ENCODE assay signal across 20 cellular contexts in the genomic region with DNA sequence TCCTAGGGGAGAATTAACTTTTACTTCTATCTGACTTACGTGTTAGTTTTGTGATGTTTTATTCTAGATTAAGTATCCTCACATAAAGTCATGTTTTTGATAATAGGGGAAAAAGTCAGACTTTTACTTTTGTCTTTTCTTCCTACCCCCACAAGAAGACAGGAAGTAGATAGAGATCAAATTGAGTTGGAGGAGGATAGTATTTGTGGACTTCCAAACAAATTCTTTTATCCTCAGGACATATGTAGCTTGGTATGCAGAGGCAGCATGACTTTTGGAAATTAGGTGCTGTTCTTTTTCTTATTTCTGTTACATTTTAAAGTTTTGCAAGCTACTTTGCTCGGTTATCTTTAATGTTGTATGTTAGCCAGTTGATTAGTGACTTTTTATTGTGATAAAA.
DNase-seq lines count a peak whose midpoint lies in the region; ATAC-seq, FAIRE-seq and TF ChIP-seq lines count a peak whose summit lies in the region.
"Had no signal": no experiment of that assay in that cellular context is flagged by ENCODE, and none has a peak within 500 bp of the region (broad histone marks: within the 10 kb centered on the region; RNA-seq: fewer than 3 reads in every experiment).

No MANE protein-coding gene starts in this region.

- FAIRE-seq in GM12892 (lab: Jason Lieb, UNC): peak; percentile 14

- H3K36me3 ChIP-seq in SK-N-MC (ENCODE audit: insufficient read depth, low read length): no peaks in the 10 kb centered on the region
- no peaks in the 10 kb centered on the region for H3K36me3 ChIP-seq in endodermal cell (ENCODE audit: control insufficient read depth, insufficient read depth, low read length)
- H3K36me3 ChIP-seq in neutrophil: no peaks in the 10 kb centered on the region

- H3K36me3 Mint-ChIP-seq in endodermal cell (ENCODE audit: low read depth): peaks cover 26% of the 10 kb centered on the region

- H3K9ac ChIP-seq in SK-N-MC (ENCODE audit: insufficient read length) (no peak overlapping the region), endodermal cell (ENCODE audit: extremely low read depth, low read length, poor library complexity, severe bottlenecking) (no peak overlapping the region)

- H3K27me3 Mint-ChIP-seq in endodermal cell (ENCODE audit: insufficient read depth): no peaks in the 10 kb centered on the region
- H3K27me3 Mint-ChIP-seq: CD4-positive, CD25-positive, alpha-beta regulatory T cell had no signal

- no peaks in the 10 kb centered on the region for H3K9me3 ChIP-seq in SK-N-MC (ENCODE audit: low read depth, low read length)
- H3K9me3 ChIP-seq in endodermal cell (ENCODE audit: control insufficient read depth, low read length): peaks cover 16% of the 10 kb centered on the region
- H3K9me3 ChIP-seq in neutrophil: no peaks in the 10 kb centered on the region

- DNase-seq in GM12892 (ENCODE audit: insufficient read length) (no peak), SK-N-MC (ENCODE audit: low read depth, low spot score) (peak; percentile 10), endodermal cell (no peak), NCI-H1436 treated with DMSO at 0.1 percent for 48 hours (lab: John Stamatoyannopoulos, UW) (no peak), CD1c-positive myeloid dendritic cell (ENCODE audit: extremely low spot score) (no peak)
- DNase-seq: ACHN; CD4-positive, CD25-positive, alpha-beta regulatory T cell; DMS53; Kasumi-1; NCI-H1105 treated with DMSO at 0.1 percent for 48 hours; NCI-H187 treated with DMSO at 0.1 percent for 48 hours; NCI-H446; NCI-H69; NK-92 treated with Interleukin-12 subunit alpha and Interleukin-12 subunit beta, amount 100 ng/mL, for 24 hours; SHP77 treated with DMSO at 0.1 percent for 48 hours had no signal

- no peak overlapping the region for H3K4me3 Mint-ChIP-seq in endodermal cell
- H3K4me3 Mint-ChIP-seq: CD4-positive, CD25-positive, alpha-beta regulatory T cell; GM23338 had no signal

- ATAC-seq in GM21526 (IDR thresholded peaks at IDR 0.05; ENCODE audit: low FRiP score, unreplicated experiment): no peak
- no peak for ATAC-seq in HG02852 (IDR thresholded peaks at IDR 0.05; ENCODE audit: unreplicated experiment)
- ATAC-seq: GM23338, HCT116 had no signal

- H3K4me1 Mint-ChIP-seq in endodermal cell: peaks cover 23% of the 10 kb centered on the region

- TF ChIP-seq CTCF in endodermal cell (conservative IDR thresholded peaks at IDR 0.05) (no peak), neutrophil (IDR thresholded peaks at IDR 0.05) (no peak)

- H3K9me3 Mint-ChIP-seq in endodermal cell: peaks cover 41% of the 10 kb centered on the region

- 90 to 100% methylated on average over 1 of the region's 2 CpGs for whole genome bisulfite sequencing in endodermal cell (ENCODE audit: insufficient coverage in 1 of 2, insufficient read length in 1 of 2), 2 experiments

- no peaks in the 10 kb centered on the region for H3K4me1 ChIP-seq in endodermal cell (ENCODE audit: control insufficient read depth, insufficient read depth, low read length)
- peaks cover 5 to 11% of the 10 kb centered on the region in 2 experiments for H3K4me1 ChIP-seq in neutrophil (ENCODE audit: control insufficient read depth in 1 of 2, insufficient read depth in 1 of 2, low read depth in 1 of 2, low read length in 1 of 2)

- H3K27ac ChIP-seq in SK-N-MC (peak overlapping the region; percentile 53), endodermal cell (ENCODE audit: low read depth, low read length) (no peak overlapping the region), neutrophil (peak overlapping the region; percentile 14)

- H3K27ac Mint-ChIP-seq in endodermal cell: peak overlapping the region; percentile 30
- H3K27ac Mint-ChIP-seq: CD4-positive, CD25-positive, alpha-beta regulatory T cell had no signal

- TF ChIP-seq POLR2A in GM12892 (IDR thresholded peaks at IDR 0.05; ENCODE audit: low read depth, low read length): no peak

- H3K27me3 ChIP-seq in endodermal cell (ENCODE audit: control insufficient read depth, insufficient read depth, low read length, poor library complexity, severe bottlenecking) (no peaks in the 10 kb centered on the region), neutrophil (no peaks in the 10 kb centered on the region)

- H3K4me3 ChIP-seq in SK-N-MC (peak overlapping the region; percentile 29), endodermal cell (ENCODE audit: low read length) (no peak overlapping the region), neutrophil (ENCODE audit: low read depth in 1 of 2, low read length in 1 of 2) (no peak overlapping the region)
- H3K4me3 ChIP-seq: GM23338 had no signal
